In genomic region chr16:3304370-3304769, GRCh38 we compare ENCODE assay signal across 8 cellular contexts. TPM values are rescaled to one million over a fixed set of nuclear protein-coding genes. Genes with fewer than 3 reads are reported as not detected.
DNase-seq lines count a peak whose midpoint lies in the region; ATAC-seq and TF ChIP-seq lines count a peak whose summit lies in the region.

No MANE protein-coding gene starts in this region.

- no peak for ATAC-seq in GM18909 (IDR thresholded peaks at IDR 0.05; ENCODE audit: poor library complexity, unreplicated experiment)
- ATAC-seq in GM21526 (IDR thresholded peaks at IDR 0.05; ENCODE audit: low FRiP score, unreplicated experiment), result no peak

- H3K4me3 ChIP-seq in BJ (ENCODE audit: low read depth, low read length) (peak overlapping the region; percentile 60), MM.1S (ENCODE audit: low read length) (peak overlapping the region; percentile 72), ectodermal cell (ENCODE audit: insufficient read depth, low read depth, low read length) (peak overlapping the region; percentile 54)

- H3K4me1 Mint-ChIP-seq in nephron progenitor cell, result peaks cover 5% of the 10 kb centered on the region

- TF ChIP-seq CTCF in BJ (IDR thresholded peaks at IDR 0.05; ENCODE audit: insufficient read depth, low read depth, low read length), result no peak
- TF ChIP-seq CTCF in MM.1S (IDR thresholded peaks at IDR 0.05; ENCODE audit: low read length), result no peak
- no peak for TF ChIP-seq CTCF in nephron progenitor cell (IDR thresholded peaks at IDR 0.05)
- no peak for TF ChIP-seq CTCF in GM10266 (IDR thresholded peaks at IDR 0.05; ENCODE audit: control insufficient read depth, insufficient read depth, low read depth, missing control alignments)

- H3K79me2 ChIP-seq in MM.1S (ENCODE audit: low read length), result peaks cover 5% of the 10 kb centered on the region

- H3K27ac ChIP-seq in MM.1S (ENCODE audit: low read length) (no peak overlapping the region), ectodermal cell (ENCODE audit: insufficient read depth, low read depth, low read length, poor library complexity, severe bottlenecking) (no peak overlapping the region)

- H3K27me3 ChIP-seq in BJ (ENCODE audit: control insufficient read depth, insufficient read depth, low read length) (no peaks in the 10 kb centered on the region), MM.1S (replicated peaks; ENCODE audit: insufficient read depth, low read length) (no peaks in the 10 kb centered on the region), ectodermal cell (ENCODE audit: control insufficient read depth, insufficient read depth, low read length, poor library complexity, severe bottlenecking) (peaks cover 7% of the 10 kb centered on the region)

- H3K4me1 ChIP-seq in MM.1S (ENCODE audit: low read length) (peaks cover 10% of the 10 kb centered on the region; the same call in 1 of the 2 replicates), ectodermal cell (ENCODE audit: control insufficient read depth, insufficient read depth, low read length) (peaks cover 2% of the 10 kb centered on the region)

- H3K36me3 ChIP-seq in BJ (ENCODE audit: control insufficient read depth, insufficient read depth, low read length), result peaks cover 10% of the 10 kb centered on the region
- peaks cover 14% of the 10 kb centered on the region for H3K36me3 ChIP-seq in MM.1S (replicated peaks; ENCODE audit: insufficient read depth, low read length)
- H3K36me3 ChIP-seq in ectodermal cell (ENCODE audit: control insufficient read depth, insufficient read depth, low read length), result peaks cover 27% of the 10 kb centered on the region

- H3K9me2 ChIP-seq in MM.1S (replicated peaks; ENCODE audit: insufficient read depth, low read length), result no peaks in the 10 kb centered on the region

- peaks cover 98% of the 10 kb centered on the region for H3K9me3 Mint-ChIP-seq in nephron progenitor cell

- no peaks in the 10 kb centered on the region for H4K20me1 ChIP-seq in MM.1S (ENCODE audit: insufficient read depth, low read length)

- no peak overlapping the region for H3K27ac Mint-ChIP-seq in nephron progenitor cell

- H3K9ac ChIP-seq in MM.1S (ENCODE audit: low read length), result no peak overlapping the region

- peak overlapping the region; percentile 79 for H3K4me3 Mint-ChIP-seq in nephron progenitor cell

- WGBS in ectodermal cell, 2 experiments, result 90 to 91% methylated on average over 4 of the region's 4 CpGs

- H2AFZ ChIP-seq in MM.1S (ENCODE audit: low read length), result peak overlapping the region; percentile 91

- DNase-seq in BJ (ENCODE audit: low read depth), result no peak
- no peak for DNase-seq in MM.1S
- DNase-seq in nephron progenitor cell, result no peak
- DNase-seq in HuH-7 (ENCODE audit: low spot score), result no peak
- DNase-seq in GM10266 (ENCODE audit: extremely low spot score), result no peak

- POLR2A ChIA-PET in BJ (lab: Charles Lee), result no interaction called here

- CTCF ChIA-PET in BJ (lab: Yijun Ruan, JAX), result interaction anchor here (1.3 to 1.7 kb wide), 3 partner anchors 20 to 272 kb away, joined by 3 to 7 read pairs (median 5); no protein-coding TSS in a partner anchor

- no peaks in the 10 kb centered on the region for H3F3A ChIP-seq in MM.1S (ENCODE audit: insufficient read depth, low read length)

- peaks cover 3% of the 10 kb centered on the region for H3K27me3 Mint-ChIP-seq in nephron progenitor cell (ENCODE audit: low read depth, poor library complexity)

- no peaks in the 10 kb centered on the region for H3K9me3 ChIP-seq in MM.1S (replicated peaks; ENCODE audit: insufficient read depth, low read length)
- peaks cover 12% of the 10 kb centered on the region for H3K9me3 ChIP-seq in ectodermal cell (ENCODE audit: control insufficient read depth, low read length)

- peak overlapping the region; percentile 89 for H3K4me2 ChIP-seq in MM.1S (ENCODE audit: low read depth, low read length)

- peaks cover 91% of the 10 kb centered on the region for H3K36me3 Mint-ChIP-seq in nephron progenitor cell (ENCODE audit: low read depth)

RNA-seq across cellular contexts. Expression of gene TIGD7, which starts 0.9 kb away (rescaled TPM):
- polyA plus RNA-seq in BJ (2011; rRNA removed), result 2.0 and 3.7 TPM in 2 replicates
- 1.8 and 2.7 TPM in 2 replicates for polyA minus RNA-seq in BJ (2011; rRNA and poly(A)+ RNA removed)
- polyA plus RNA-seq in ectodermal cell (2013, experiment 1 of 4), result 5.5 TPM
- polyA plus RNA-seq in ectodermal cell (2013, experiment 2 of 4), result 4.8 TPM
- 5.3 TPM for polyA plus RNA-seq in ectodermal cell (2013, experiment 3 of 4)
- 5.5 TPM for polyA plus RNA-seq in ectodermal cell (2013, experiment 4 of 4)

RNA-seq across cellular contexts. Expression of gene ZNF75A, which starts 0.9 kb away (rescaled TPM):
- polyA plus RNA-seq in BJ (2011; rRNA removed), result 9.6 and 13.6 TPM in 2 replicates
- 5.6 and 5.8 TPM in 2 replicates for polyA minus RNA-seq in BJ (2011; rRNA and poly(A)+ RNA removed)
- 29.0 TPM for polyA plus RNA-seq in ectodermal cell (2013, experiment 1 of 4)
- 26.1 TPM for polyA plus RNA-seq in ectodermal cell (2013, experiment 2 of 4)
- polyA plus RNA-seq in ectodermal cell (2013, experiment 3 of 4), result 22.7 TPM
- polyA plus RNA-seq in ectodermal cell (2013, experiment 4 of 4), result 21.4 TPM

RNA-seq across cellular contexts. Expression of gene ZNF263, which starts 21.1 kb away (rescaled TPM):
- polyA plus RNA-seq in BJ (2011; rRNA removed), result 12.9 and 14.2 TPM in 2 replicates
- polyA minus RNA-seq in BJ (2011; rRNA and poly(A)+ RNA removed), result 10.5 and 11.6 TPM in 2 replicates
- polyA plus RNA-seq in ectodermal cell (2013, experiment 1 of 4), result 30.6 TPM
- polyA plus RNA-seq in ectodermal cell (2013, experiment 2 of 4), result 33.7 TPM
- 28.4 TPM for polyA plus RNA-seq in ectodermal cell (2013, experiment 3 of 4)
- 33.2 TPM for polyA plus RNA-seq in ectodermal cell (2013, experiment 4 of 4)

RNA-seq across cellular contexts. Expression of gene MEFV, which starts 47.9 kb away (rescaled TPM):
- polyA plus RNA-seq in BJ (2011; rRNA removed), result not detected in 2 replicates
- not detected in 2 replicates for polyA minus RNA-seq in BJ (2011; rRNA and poly(A)+ RNA removed)
- polyA plus RNA-seq in ectodermal cell (2013, experiment 1 of 4), result not detected
- polyA plus RNA-seq in ectodermal cell (2013, experiment 2 of 4), result not detected
- polyA plus RNA-seq in ectodermal cell (2013, experiment 3 of 4), result not detected
- polyA plus RNA-seq in ectodermal cell (2013, experiment 4 of 4), result not detected

RNA-seq across cellular contexts. Expression of gene OR2C1, which starts 51.3 kb away (rescaled TPM):
- polyA plus RNA-seq in BJ (2011; rRNA removed), result 0.17 TPM in 1 of 2 replicates, not detected in the other
- 0.09 TPM in 1 of 2 replicates, not detected in the other for polyA minus RNA-seq in BJ (2011; rRNA and poly(A)+ RNA removed)
- not detected for polyA plus RNA-seq in ectodermal cell (2013, experiment 1 of 4)
- polyA plus RNA-seq in ectodermal cell (2013, experiment 2 of 4), result 0.23 TPM
- polyA plus RNA-seq in ectodermal cell (2013, experiment 3 of 4), result not detected
- polyA plus RNA-seq in ectodermal cell (2013, experiment 4 of 4), result not detected
